ENCODE assay signal across 8 cellular contexts in the genomic region with DNA sequence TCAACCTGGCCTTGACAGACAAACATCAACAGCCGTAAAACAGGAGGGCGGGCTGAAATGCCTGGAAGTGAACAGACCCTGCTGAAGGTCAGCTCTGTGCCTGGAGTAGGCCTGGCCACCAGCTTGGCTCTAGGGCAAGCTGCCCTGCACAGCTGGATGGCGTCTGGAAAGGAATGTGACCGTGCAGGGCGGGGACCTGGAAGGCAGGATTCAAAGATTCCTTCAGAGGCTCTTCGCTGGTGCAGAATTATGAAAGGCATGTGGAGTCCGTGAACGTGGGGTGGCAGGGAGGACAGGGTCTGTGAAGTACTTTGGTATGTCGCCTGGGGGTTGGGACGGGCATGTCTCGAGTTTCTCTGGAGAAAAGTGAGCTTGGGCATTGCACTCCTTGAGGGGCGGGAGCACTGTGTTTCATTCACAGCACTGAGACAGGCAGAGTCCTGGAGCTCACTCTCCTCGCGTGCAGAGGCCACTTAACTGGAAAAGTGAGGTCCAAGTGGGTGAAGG. TPM values are rescaled to one million over a fixed set of nuclear protein-coding genes. Genes with fewer than 3 reads are reported as not detected.
DNase-seq lines count a peak whose midpoint lies in the region; ATAC-seq, FAIRE-seq and TF ChIP-seq lines count a peak whose summit lies in the region.

No MANE protein-coding gene starts in this region.

- no peaks in the 10 kb centered on the region for H3K9me1 ChIP-seq in K562 (ENCODE audit: control insufficient read depth, insufficient read depth, low read length)

- no peak for FAIRE-seq in K562 (lab: Jason Lieb, UNC)

- TF ChIP-seq POLR2A in K562 (conservative IDR thresholded peaks at IDR 0.05) (no peak), right lobe of liver (IDR thresholded peaks at IDR 0.05) (no peak)

- H3K9me3 ChIP-seq in K562 (replicated peaks; ENCODE audit: control insufficient read depth, insufficient read depth, low read depth, low read length) (no peaks in the 10 kb centered on the region), right lobe of liver (no peaks in the 10 kb centered on the region), thymus (ENCODE audit: control insufficient read depth) (no peaks in the 10 kb centered on the region)

- H3K9ac ChIP-seq in K562 (ENCODE audit: insufficient read depth in 1 of 2, low read depth in 2 of 2, low read length in 2 of 2) = peak overlapping the region; percentile 70 to 99; a peak in 3 of 4 replicates

- H3K79me2 ChIP-seq in K562 (ENCODE audit: control insufficient read depth, insufficient read depth, low read length) = peaks cover 60% of the 10 kb centered on the region

- H3K27me3 ChIP-seq in K562 (ENCODE audit: control insufficient read depth in 2 of 2, insufficient read depth in 2 of 2, low read length in 2 of 2) (no peaks in the 10 kb centered on the region; a peak in 1 of 5 replicates), right lobe of liver (no peaks in the 10 kb centered on the region), thymus (ENCODE audit: control insufficient read depth, insufficient read depth) (no peaks in the 10 kb centered on the region)

- POLR2A ChIA-PET in AG04449 (lab: Yijun Ruan, JAX) (interaction anchor here (0.7 to 4.3 kb wide), 14 partner anchors 8 to 245 kb away, joined by 3 to 61 read pairs (median 4); partner anchors contain the start of genes ARL2, ATG2A, CDC42BPG and FAU), K562 (lab: Yijun Ruan, JAX) (interaction anchor here (0.5 to 9.0 kb wide), 11 partner anchors 12 to 600 kb away, joined by 3 to 109 read pairs (median 4); no protein-coding TSS in a partner anchor)

- no peak for TF ChIP-seq RAD21 in K562 (CRISPR knock-in tag; conservative IDR thresholded peaks at IDR 0.05 in 1 of 2, IDR thresholded peaks at IDR 0.05 in 1 of 2)

- no peak overlapping the region for H2AFZ ChIP-seq in K562 (ENCODE audit: low read depth, low read length)

- H3K4me3 ChIP-seq in AG04449 (ENCODE audit: low read depth, low read length) = peak overlapping the region; percentile 99
- H3K4me3 ChIP-seq in K562 = peak overlapping the region; percentile 71
- peak overlapping the region; percentile 77 to 87 (median 79) for H3K4me3 ChIP-seq in right lobe of liver
- peak overlapping the region; percentile 86 for H3K4me3 ChIP-seq in thymus (ENCODE audit: low read length)

- H4K20me1 ChIP-seq in K562 (replicated peaks; ENCODE audit: control insufficient read depth, insufficient read depth, low read length) = peaks cover 14% of the 10 kb centered on the region; the same call in 1 of the 2 replicates

- CTCF ChIA-PET in AG04449 (lab: Yijun Ruan, JAX) = interaction anchor here (1.4 to 28.0 kb wide), 5 partner anchors 12 to 138 kb away, joined by 5 to 1375 read pairs (median 32); partner anchors contain the start of genes ARL2 and CDC42BPG
- CTCF ChIA-PET in K562 (lab: Yijun Ruan, JAX; ENCODE audit: low intra/inter-chr PET ratio) = no interaction called here

- DNase-seq in AG04449 (ENCODE audit: low read depth, low spot score) (peak; percentile 56), HS-27A (ENCODE audit: low read depth) (peak; percentile 87), K562 (ENCODE audit: extremely low read depth in 1 of 4, low spot score in 3 of 4) (no peak), right lobe of liver (peak in 1 of 3 donors; percentile 54), Kasumi-1 (lab: John Stamatoyannopoulos, UW) (no peak), NCI-H82 (lab: John Stamatoyannopoulos, UW) (no peak), GDM1 (lab: John Stamatoyannopoulos, UW) (no peak)

- TF ChIP-seq CTCF in AG04449 (IDR thresholded peaks at IDR 0.05; ENCODE audit: insufficient read depth, low read length, missing control alignments) (no peak), K562 (IDR thresholded peaks at IDR 0.05 in 2 of 3, conservative IDR thresholded peaks at IDR 0.05 in 1 of 3; ENCODE audit: insufficient read depth in 2 of 3, low read depth in 1 of 3, low read length in 3 of 3) (no peak), right lobe of liver (IDR thresholded peaks at IDR 0.05) (no peak)

- TF ChIP-seq EP300 in K562 (IDR thresholded peaks at IDR 0.05; ENCODE audit: low read length) = no peak

- in situ Hi-C loops in K562 (cut with MboI) = no loop called here

- intact Hi-C loops in K562 (cut with micrococcal nuclease) (no loop called here), right lobe of liver (cut with DNase I) (no loop called here)

- H3K4me2 ChIP-seq in K562 (ENCODE audit: insufficient read depth, low read length) = peak overlapping the region; percentile 95

- H3K36me3 ChIP-seq in K562 (ENCODE audit: control insufficient read depth, insufficient read depth, low read length) (peaks cover 33% of the 10 kb centered on the region; the same call in 2 of the 3 replicates), right lobe of liver (no peaks in the 10 kb centered on the region), thymus (ENCODE audit: control insufficient read depth, insufficient read depth) (peaks cover 26% of the 10 kb centered on the region)

- H3K27ac ChIP-seq in K562 (ENCODE audit: extremely low read depth, low read depth, low read length) = no peak overlapping the region; the same call in 2 of the 3 replicates
- H3K27ac ChIP-seq in right lobe of liver = peak overlapping the region in 2 of 3 donors; percentile 8 to 47
- peak overlapping the region; percentile 33 for H3K27ac ChIP-seq in thymus (ENCODE audit: low read depth)

- ATAC-seq in K562 (no peak), right lobe of liver (no peak)

- BruUV-seq in K562 (replicated peaks; lab: Mats Ljungman, UMichigan) = TSS peak; percentile 44

- 38% methylated on average over 14 of the region's 14 CpGs for WGBS in K562 (ENCODE audit: insufficient coverage, low coverage, missing lambda C conversion rate)
- 26% methylated on average over 11 of the region's 14 CpGs for WGBS in right lobe of liver (ENCODE audit: insufficient coverage, low coverage, low lambda C conversion rate, missing lambda C conversion rate)
- WGBS in thymus = 86% methylated on average over 14 of the region's 14 CpGs

- peaks cover 27 to 60% of the 10 kb centered on the region in 2 experiments for H3K4me1 ChIP-seq in K562 (replicated peaks in 1 of 2; ENCODE audit: control insufficient read depth in 2 of 2, insufficient read depth in 2 of 2, low read length in 2 of 2)
- peaks cover 3 to 56% (median 27%) of the 10 kb centered on the region in 4 donors for H3K4me1 ChIP-seq in right lobe of liver
- peaks cover 33% of the 10 kb centered on the region for H3K4me1 ChIP-seq in thymus (ENCODE audit: control insufficient read depth, insufficient read depth, low read length)

RNA-seq across cellular contexts. Expression of gene EHD1, which starts 1.5 kb away (rescaled TPM):
- total RNA-seq in K562 (2011; cell fraction: chromatin; rRNA removed; ENCODE audit: low replicate concordance) = 20.8 and 92.1 TPM in 2 replicates
- 57.7 and 64.3 TPM in 2 replicates for total RNA-seq in K562 (2011; cell fraction: nucleolus; rRNA removed)
- total RNA-seq in K562 (2011; cell fraction: nucleoplasm; rRNA removed) = 24.2 and 37.8 TPM in 2 replicates
- total RNA-seq in K562 (2014; rRNA removed) (39.1 and 40.0 TPM in 2 replicates), K562 (2014; rRNA removed; fragmentation: Illumina TruSeq; extraction: Trizol) (7.2 and 11.5 TPM in 2 replicates), K562 (2015; rRNA removed; fragmentation: Illumina TruSeq; extraction: Trizol) (12.7 and 12.9 TPM in 2 replicates), K562 (2021) (65.0 and 69.6 TPM in 2 replicates), right lobe of liver (10 to 100 TPM; 18.8 to 36.1 (median 26.3) TPM)
- polyA plus RNA-seq in K562 (2011; rRNA removed) (16.4 and 34.2 TPM in 2 replicates), K562 (2014; fragmentation: Illumina TruSeq; extraction: Trizol) (41.0 and 45.1 TPM in 2 replicates), K562 (2014; fragmentation: Nextera tagmentation; extraction: Ambion mirVana) (under 1 TPM; 0.46 to 0.59 TPM), K562 (2014; rRNA removed) (26.8 and 27.3 TPM in 2 replicates), thymus (32.3 TPM)
- polyA plus RNA-seq in K562 (2011; cell fraction: cytosol; rRNA removed) = 30.6 and 56.6 TPM in 2 replicates
- polyA plus RNA-seq in K562 (2011; cell fraction: nucleus; rRNA removed) = 30.2 and 48.9 TPM in 2 replicates
- 38.5 and 52.8 TPM in 2 replicates for polyA plus RNA-seq in K562 (2012)
- polyA minus RNA-seq in K562 (2011; rRNA and poly(A)+ RNA removed) = 26.8 and 39.2 TPM in 2 replicates
- 50.9 and 64.3 TPM in 2 replicates for polyA minus RNA-seq in K562 (2011; cell fraction: cytosol; rRNA and poly(A)+ RNA removed)
- polyA minus RNA-seq in K562 (2011; cell fraction: nucleus; rRNA and poly(A)+ RNA removed) = 17.4 and 22.8 TPM in 2 replicates

RNA-seq across cellular contexts. Expression of gene CDC42BPG, which starts 32.4 kb away (rescaled TPM):
- 19.1 and 64.6 TPM in 2 replicates for total RNA-seq in K562 (2011; cell fraction: chromatin; rRNA removed; ENCODE audit: low replicate concordance)
- 33.3 and 37.9 TPM in 2 replicates for total RNA-seq in K562 (2011; cell fraction: nucleolus; rRNA removed)
- 16.2 and 19.7 TPM in 2 replicates for total RNA-seq in K562 (2011; cell fraction: nucleoplasm; rRNA removed)
- 4.0 and 7.1 TPM in 2 replicates for total RNA-seq in K562 (2014; rRNA removed)
- total RNA-seq in K562 (2014; rRNA removed; fragmentation: Illumina TruSeq; extraction: Trizol) = 0.99 and 1.1 TPM in 2 replicates
- 2.1 and 2.5 TPM in 2 replicates for total RNA-seq in K562 (2015; rRNA removed; fragmentation: Illumina TruSeq; extraction: Trizol)
- 7.4 and 8.8 TPM in 2 replicates for total RNA-seq in K562 (2021)
- 2.2 and 3.6 TPM in 2 replicates for polyA plus RNA-seq in K562 (2011; rRNA removed)
- 2.0 and 4.5 TPM in 2 replicates for polyA plus RNA-seq in K562 (2011; cell fraction: cytosol; rRNA removed)
- 15.1 and 28.5 TPM in 2 replicates for polyA plus RNA-seq in K562 (2011; cell fraction: nucleus; rRNA removed)
- polyA plus RNA-seq in K562 (2012) = 4.7 and 6.3 TPM in 2 replicates
- polyA plus RNA-seq in K562 (2014; fragmentation: Illumina TruSeq; extraction: Trizol) = 1.8 and 4.6 TPM in 2 replicates
- under 1 TPM; 0.04 to 0.08 TPM for polyA plus RNA-seq in K562 (2014; fragmentation: Nextera tagmentation; extraction: Ambion mirVana)
- polyA plus RNA-seq in K562 (2014; rRNA removed) = 7.9 and 11.8 TPM in 2 replicates
- 2.1 and 3.0 TPM in 2 replicates for polyA minus RNA-seq in K562 (2011; rRNA and poly(A)+ RNA removed)
- polyA minus RNA-seq in K562 (2011; cell fraction: cytosol; rRNA and poly(A)+ RNA removed) = 3.2 and 3.5 TPM in 2 replicates
- polyA minus RNA-seq in K562 (2011; cell fraction: nucleus; rRNA and poly(A)+ RNA removed) = 12.1 and 12.2 TPM in 2 replicates
- total RNA-seq in right lobe of liver = 1 to 10 TPM in 1 of 6 experiments, under 1 TPM in 5; 0.63 to 1.1 (median 0.99) TPM
- polyA plus RNA-seq in thymus = 7.4 TPM

RNA-seq across cellular contexts. Expression of gene ATG2A, which starts 40.1 kb away (rescaled TPM):
- 50.6 and 183 TPM in 2 replicates for total RNA-seq in K562 (2011; cell fraction: chromatin; rRNA removed; ENCODE audit: low replicate concordance)
- total RNA-seq in K562 (2011; cell fraction: nucleolus; rRNA removed) = 131 and 133 TPM in 2 replicates
- 70.0 and 70.2 TPM in 2 replicates for total RNA-seq in K562 (2011; cell fraction: nucleoplasm; rRNA removed)
- total RNA-seq in K562 (2014; rRNA removed) = 22.2 and 22.4 TPM in 2 replicates
- 3.2 and 3.6 TPM in 2 replicates for total RNA-seq in K562 (2014; rRNA removed; fragmentation: Illumina TruSeq; extraction: Trizol)
- total RNA-seq in K562 (2015; rRNA removed; fragmentation: Illumina TruSeq; extraction: Trizol) = 6.2 and 7.7 TPM in 2 replicates
- total RNA-seq in K562 (2021) = 37.7 and 45.9 TPM in 2 replicates
- polyA plus RNA-seq in K562 (2011; rRNA removed) = 4.6 and 11.2 TPM in 2 replicates
- polyA plus RNA-seq in K562 (2011; cell fraction: cytosol; rRNA removed) = 6.2 and 17.3 TPM in 2 replicates
- polyA plus RNA-seq in K562 (2011; cell fraction: nucleus; rRNA removed) = 42.8 and 78.0 TPM in 2 replicates
- 22.5 and 32.9 TPM in 2 replicates for polyA plus RNA-seq in K562 (2012)
- polyA plus RNA-seq in K562 (2014; fragmentation: Illumina TruSeq; extraction: Trizol) = 5.2 and 15.8 TPM in 2 replicates
- under 1 TPM; 0.25 to 0.53 TPM for polyA plus RNA-seq in K562 (2014; fragmentation: Nextera tagmentation; extraction: Ambion mirVana)
- 21.0 and 21.6 TPM in 2 replicates for polyA plus RNA-seq in K562 (2014; rRNA removed)
- 5.7 and 7.2 TPM in 2 replicates for polyA minus RNA-seq in K562 (2011; rRNA and poly(A)+ RNA removed)
- 18.2 and 19.4 TPM in 2 replicates for polyA minus RNA-seq in K562 (2011; cell fraction: cytosol; rRNA and poly(A)+ RNA removed)
- 45.1 and 49.8 TPM in 2 replicates for polyA minus RNA-seq in K562 (2011; cell fraction: nucleus; rRNA and poly(A)+ RNA removed)
- total RNA-seq in right lobe of liver = 10 to 100 TPM; 26.4 to 42.9 (median 32.2) TPM
- 35.2 TPM for polyA plus RNA-seq in thymus

RNA-seq across cellular contexts. Expression of gene PPP2R5B, which starts 47.6 kb away (rescaled TPM):
- 18.6 and 35.5 TPM in 2 replicates for total RNA-seq in K562 (2011; cell fraction: chromatin; rRNA removed; ENCODE audit: low replicate concordance)
- total RNA-seq in K562 (2011; cell fraction: nucleolus; rRNA removed) = 16.1 and 22.7 TPM in 2 replicates
- 17.8 and 18.6 TPM in 2 replicates for total RNA-seq in K562 (2011; cell fraction: nucleoplasm; rRNA removed)
- 3.3 and 5.2 TPM in 2 replicates for total RNA-seq in K562 (2014; rRNA removed)
- 1.8 and 3.2 TPM in 2 replicates for total RNA-seq in K562 (2014; rRNA removed; fragmentation: Illumina TruSeq; extraction: Trizol)
- 2.5 and 2.6 TPM in 2 replicates for total RNA-seq in K562 (2015; rRNA removed; fragmentation: Illumina TruSeq; extraction: Trizol)
- total RNA-seq in K562 (2021) = 6.4 and 7.8 TPM in 2 replicates
- 7.3 and 11.1 TPM in 2 replicates for polyA plus RNA-seq in K562 (2011; rRNA removed)
- polyA plus RNA-seq in K562 (2011; cell fraction: cytosol; rRNA removed) = 9.0 and 9.1 TPM in 2 replicates
- 46.9 and 48.0 TPM in 2 replicates for polyA plus RNA-seq in K562 (2011; cell fraction: nucleus; rRNA removed)
- 5.8 and 10.7 TPM in 2 replicates for polyA plus RNA-seq in K562 (2012)
- 5.1 and 5.2 TPM in 2 replicates for polyA plus RNA-seq in K562 (2014; fragmentation: Illumina TruSeq; extraction: Trizol)
- under 1 TPM; 0.10 to 0.13 TPM for polyA plus RNA-seq in K562 (2014; fragmentation: Nextera tagmentation; extraction: Ambion mirVana)
- 5.1 and 6.1 TPM in 2 replicates for polyA plus RNA-seq in K562 (2014; rRNA removed)
- polyA minus RNA-seq in K562 (2011; rRNA and poly(A)+ RNA removed) = 3.4 and 4.0 TPM in 2 replicates
- polyA minus RNA-seq in K562 (2011; cell fraction: cytosol; rRNA and poly(A)+ RNA removed) = 3.6 and 3.9 TPM in 2 replicates
- 4.8 and 5.9 TPM in 2 replicates for polyA minus RNA-seq in K562 (2011; cell fraction: nucleus; rRNA and poly(A)+ RNA removed)
- 10 to 100 TPM in 1 of 6 experiments, 1 to 10 TPM in 5; 6.8 to 12.6 (median 8.9) TPM for total RNA-seq in right lobe of liver
- 18.3 TPM for polyA plus RNA-seq in thymus

RNA-seq across cellular contexts. Expression of gene GPHA2, which starts 58.8 kb away (rescaled TPM):
- not detected in 2 replicates for total RNA-seq in K562 (2011; cell fraction: chromatin; rRNA removed; ENCODE audit: low replicate concordance)
- total RNA-seq in K562 (2011; cell fraction: nucleolus; rRNA removed) = not detected in 2 replicates
- not detected in 2 replicates for total RNA-seq in K562 (2011; cell fraction: nucleoplasm; rRNA removed)
- total RNA-seq in K562 (2014; rRNA removed) (not detected in 2 replicates), K562 (2014; rRNA removed; fragmentation: Illumina TruSeq; extraction: Trizol) (not detected in 2 replicates), K562 (2015; rRNA removed; fragmentation: Illumina TruSeq; extraction: Trizol) (0.22 TPM in 1 of 2 replicates, not detected in the other), K562 (2021) (not detected in 2 replicates), right lobe of liver (under 1 TPM in 1 of 6 experiments, not detected in 5; 0.46 TPM)
- polyA plus RNA-seq in K562 (2011; rRNA removed) (not detected in 2 replicates), K562 (2014; fragmentation: Illumina TruSeq; extraction: Trizol) (not detected in 2 replicates), K562 (2014; fragmentation: Nextera tagmentation; extraction: Ambion mirVana) (under 1 TPM in 1 of 2 experiments, not detected in 1; 0.17 TPM), K562 (2014; rRNA removed) (1.4 TPM in 1 of 2 replicates, not detected in the other), thymus (1.6 TPM)
- polyA plus RNA-seq in K562 (2011; cell fraction: cytosol; rRNA removed) = not detected in 2 replicates
- polyA plus RNA-seq in K562 (2011; cell fraction: nucleus; rRNA removed) = 0.74 and 0.88 TPM in 2 replicates
- polyA plus RNA-seq in K562 (2012) = not detected in 2 replicates
- polyA minus RNA-seq in K562 (2011; rRNA and poly(A)+ RNA removed) = not detected in 2 replicates
- polyA minus RNA-seq in K562 (2011; cell fraction: cytosol; rRNA and poly(A)+ RNA removed) = not detected in 2 replicates
- not detected in 2 replicates for polyA minus RNA-seq in K562 (2011; cell fraction: nucleus; rRNA and poly(A)+ RNA removed)

Comparison
In these comparisons a context has a peak if more than half of its experiments do, and no peak if none do; other contexts are left out.
1. DNase-seq: peak in AG04449 (single experiment) and HS-27A (single experiment); none in K562 (0 of 4), Kasumi-1 (0 of 2), NCI-H82 (single experiment) and GDM1 (single experiment).
2. Peak in every context shown above with its lines, with median percentiles within 50 percentile points of each other: H3K4me3 ChIP-seq.